Comparison of ENCODE assay signal across 8 cellular contexts in the genomic region with DNA sequence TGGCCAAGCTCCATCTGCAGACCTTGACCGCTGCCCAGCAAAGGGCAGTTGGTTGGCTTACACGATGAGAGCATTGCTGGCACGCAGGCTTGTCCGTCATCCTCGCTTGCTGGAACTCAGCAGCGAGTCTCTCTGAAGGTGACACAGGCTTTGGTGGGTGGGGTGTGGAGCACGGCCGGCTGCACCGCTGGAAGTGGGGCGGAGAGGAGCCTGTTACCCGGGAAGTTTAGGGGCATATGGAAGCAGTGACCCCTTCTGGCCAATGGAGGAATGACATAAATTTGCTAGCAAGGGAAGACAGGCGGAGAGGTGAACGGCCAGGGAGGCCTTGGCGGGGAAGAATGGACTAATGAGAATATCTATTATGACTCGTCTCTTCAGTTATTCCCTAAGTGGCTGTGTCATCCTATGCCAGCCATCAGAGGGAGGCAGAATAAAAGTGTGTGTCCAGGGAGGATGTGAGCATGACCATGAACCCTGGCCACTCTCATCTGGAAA.
DNase-seq lines count a peak whose midpoint lies in the region; ATAC-seq, FAIRE-seq and TF ChIP-seq lines count a peak whose summit lies in the region.

No MANE protein-coding gene starts in this region.

- no peak for FAIRE-seq in D721Med (lab: Jason Lieb, UNC)

- no peak overlapping the region for H3K9ac ChIP-seq in adipocyte (ENCODE audit: low read length)

- intact Hi-C loops in spleen (cut with DNase I; ENCODE audit: low total_unique reads), result loop anchor here (2.0 kb wide), 1 partner anchor 281 kb away; no protein-coding TSS in a partner anchor

- 19 to 32% (median 27%) methylated on average over 15 of the region's 15 CpGs for WGBS in spleen, 5 donors

- H3K4me1 ChIP-seq in adipocyte (ENCODE audit: control insufficient read depth, insufficient read depth, low read length) (no peaks in the 10 kb centered on the region), right atrium auricular region (no peaks in the 10 kb centered on the region), spleen (peaks cover 15 to 30% (median 19%) of the 10 kb centered on the region in 6 donors)

- peak; percentile 97 for TF ChIP-seq CTCF in D721Med (IDR thresholded peaks at IDR 0.05; ENCODE audit: insufficient read depth, missing control alignments)
- peak; percentile 72 to 91 for TF ChIP-seq CTCF in right atrium auricular region (IDR thresholded peaks at IDR 0.05)
- TF ChIP-seq CTCF in spleen (IDR thresholded peaks at IDR 0.05 in 8 of 11, conservative IDR thresholded peaks at IDR 0.05 in 3 of 11), result peak; percentile 62 to 90 (median 84)

- H3K27ac ChIP-seq in right atrium auricular region (no peak overlapping the region), spleen (no peak overlapping the region)

- no peaks in the 10 kb centered on the region for H3K36me3 ChIP-seq in adipocyte (ENCODE audit: control insufficient read depth, insufficient read depth, low read length, severe bottlenecking)
- H3K36me3 ChIP-seq in right atrium auricular region, result no peaks in the 10 kb centered on the region
- H3K36me3 ChIP-seq in spleen, result no peaks in the 10 kb centered on the region

- H3K9me3 ChIP-seq in adipocyte (ENCODE audit: control insufficient read depth, low read length) (peaks cover 9% of the 10 kb centered on the region), right atrium auricular region (peaks cover 0 to 5% of the 10 kb centered on the region in 2 donors), spleen (peaks cover 0 to 8% (median 3%) of the 10 kb centered on the region in 8 donors)

- TF ChIP-seq POLR2A in spleen (IDR thresholded peaks at IDR 0.05), result no peak

- H3K27me3 ChIP-seq in adipocyte (replicated peaks; ENCODE audit: control insufficient read depth, insufficient read depth, low read length) (peaks cover 62% of the 10 kb centered on the region), right atrium auricular region (no peaks in the 10 kb centered on the region), spleen (replicated peaks in 1 of 7) (peaks cover 0 to 31% (median 0%) of the 10 kb centered on the region in 7 donors)

- ATAC-seq in HG03469 (IDR thresholded peaks at IDR 0.05; ENCODE audit: unreplicated experiment), result no peak

- DNase-seq in D721Med (ENCODE audit: insufficient read length, low spot score) (peak; percentile 45), SKM-1 treated with dmso at 0.1 percent for 144 hours (lab: John Stamatoyannopoulos, UW; ENCODE audit: unreplicated experiment) (peak; percentile 69), adipocyte (ENCODE audit: low read depth) (peak; percentile 5), right atrium auricular region (ENCODE audit: low spot score) (peak; percentile 63), spleen (no peak), NCI-H2029 treated with DMSO at 0.1 percent for 48 hours (lab: John Stamatoyannopoulos, UW) (no peak)
- DNase-seq in Jurkat, Clone E6-1 (ENCODE audit: low read depth, low spot score), result peak; percentile 70

- no peak overlapping the region for H3K4me3 ChIP-seq in Jurkat, Clone E6-1 (ENCODE audit: low read length)
- H3K4me3 ChIP-seq in adipocyte (ENCODE audit: low read length) (no peak overlapping the region), right atrium auricular region (no peak overlapping the region), spleen (no peak overlapping the region)

Comparison
In these comparisons a context has a peak if more than half of its experiments do, and no peak if none do; other contexts are left out.
1. DNase-seq: peak in D721Med (single experiment), Jurkat, Clone E6-1 (single experiment), SKM-1 treated with dmso at 0.1 percent for 144 hours (single experiment), adipocyte (single experiment) and right atrium auricular region (single experiment); none in spleen (single experiment) and NCI-H2029 treated with DMSO at 0.1 percent for 48 hours (single experiment).
2. Peak in every context shown above with its lines, with median percentiles within 50 percentile points of each other: CTCF ChIP-seq.